Comparison of ENCODE assay signal across 22 cellular contexts in the genomic region with DNA sequence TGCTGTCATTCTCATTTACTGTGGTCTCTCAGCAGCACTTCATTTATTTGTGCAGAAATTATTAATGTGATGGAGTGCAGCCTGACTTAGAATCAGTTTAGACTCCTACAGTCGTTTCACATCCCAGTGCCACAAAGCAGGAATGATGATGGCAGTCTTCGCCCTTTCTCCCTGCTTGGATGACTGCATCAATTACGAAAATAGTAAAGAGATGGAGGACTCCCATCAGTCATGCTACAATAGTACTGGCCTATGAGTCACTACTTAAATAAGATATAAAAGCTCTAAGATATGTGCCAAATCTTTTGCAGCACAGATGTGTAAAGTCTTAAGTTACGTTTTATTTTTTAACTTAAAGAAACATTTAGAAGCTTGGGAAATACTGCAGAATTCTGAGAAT.
A peak's percentile ranks its signal among the peaks of the same experiment; 100 is the strongest.
DNase-seq lines count a peak whose midpoint lies in the region; ATAC-seq and TF ChIP-seq lines count a peak whose summit lies in the region.
"Had no signal": no experiment of that assay in that cellular context is flagged by ENCODE, and none has a peak within 500 bp of the region (broad histone marks: within the 10 kb centered on the region; RNA-seq: fewer than 3 reads in every experiment).

No MANE protein-coding gene starts in this region.

- no peak overlapping the region for H3K27ac Mint-ChIP-seq in glutamatergic neuron (ENCODE audit: unreplicated experiment)
- no peak overlapping the region for H3K27ac Mint-ChIP-seq in activated CD8-positive, alpha-beta T cell treated with anti-CD3 and anti-CD28 coated beads for 36 hours
- H3K27ac Mint-ChIP-seq: activated CD8-positive, alpha-beta T cell treated with anti-CD3 and anti-CD28 coated beads, Interleukin-2, amount 10 ng/mL, durations not matched to agents 7 days and 5 days; activated naive CD8-positive, alpha-beta T cell treated with anti-CD3 and anti-CD28 coated beads, Interleukin-2, amount 50 U/mL, for 24 hours; stimulated activated naive B cell treated with anti-CD40 and anti-IgM and Interleukin-4, amounts not matched to agents 10 μg/mL and 1 μg/mL and 100 μg/mL, for 72 hours had no signal

- no peak for ATAC-seq in foreskin keratinocyte
- ATAC-seq in activated CD8-positive, alpha-beta T cell treated with anti-CD3 and anti-CD28 coated beads for 36 hours, result no peak
- ATAC-seq: activated CD8-positive, alpha-beta T cell treated with anti-CD3 and anti-CD28 coated beads, Interleukin-2, amount 10 ng/mL, durations not matched to agents 7 days and 5 days; activated naive CD8-positive, alpha-beta T cell treated with anti-CD3 and anti-CD28 coated beads, Interleukin-2, amount 50 U/mL, for 24 hours; HepG2; stimulated activated naive B cell treated with anti-CD40 and anti-IgM and Interleukin-4, amounts not matched to agents 10 μg/mL and 1 μg/mL and 100 μg/mL, for 72 hours had no signal

- H2AFZ ChIP-seq in hepatocyte, result no peak overlapping the region

- H4K20me1 ChIP-seq in hepatocyte (ENCODE audit: insufficient read depth, poor library complexity, severe bottlenecking), result no peaks in the 10 kb centered on the region

- TF ChIP-seq CTCF in foreskin keratinocyte (conservative IDR thresholded peaks at IDR 0.05), result no peak
- TF ChIP-seq CTCF in glutamatergic neuron (IDR thresholded peaks at IDR 0.05; ENCODE audit: partially characterized antibody, unreplicated experiment), result no peak
- TF ChIP-seq CTCF in hepatocyte (IDR thresholded peaks at IDR 0.05; ENCODE audit: poor library complexity), result no peak
- no peak for TF ChIP-seq CTCF in activated CD8-positive, alpha-beta T cell treated with anti-CD3 and anti-CD28 coated beads for 36 hours (IDR thresholded peaks at IDR 0.05)

- no peak overlapping the region for H3K4me2 ChIP-seq in hepatocyte

- peaks cover 1% of the 10 kb centered on the region for H3K4me1 Mint-ChIP-seq in glutamatergic neuron (ENCODE audit: low read depth, unreplicated experiment)
- H3K4me1 Mint-ChIP-seq in activated CD8-positive, alpha-beta T cell treated with anti-CD3 and anti-CD28 coated beads for 36 hours (ENCODE audit: low read depth), result no peaks in the 10 kb centered on the region
- H3K4me1 Mint-ChIP-seq: activated naive CD8-positive, alpha-beta T cell treated with anti-CD3 and anti-CD28 coated beads, Interleukin-2, amount 50 U/mL, for 24 hours; stimulated activated naive B cell treated with anti-CD40 and anti-IgM and Interleukin-4, amounts not matched to agents 10 μg/mL and 1 μg/mL and 100 μg/mL, for 72 hours had no signal

- H3K9me3 ChIP-seq in hepatocyte (ENCODE audit: low read depth), result no peaks in the 10 kb centered on the region
- H3K9me3 ChIP-seq: colonic mucosa, upper lobe of left lung had no signal

- no peaks in the 10 kb centered on the region for H3K36me3 ChIP-seq in hepatocyte (replicated peaks; ENCODE audit: insufficient read depth, low read depth)
- H3K36me3 ChIP-seq: colonic mucosa, upper lobe of left lung had no signal

- H3K27me3 Mint-ChIP-seq in glutamatergic neuron (ENCODE audit: unreplicated experiment), result no peaks in the 10 kb centered on the region
- H3K27me3 Mint-ChIP-seq in activated CD8-positive, alpha-beta T cell treated with anti-CD3 and anti-CD28 coated beads for 36 hours, result no peaks in the 10 kb centered on the region
- H3K27me3 Mint-ChIP-seq: activated naive CD8-positive, alpha-beta T cell treated with anti-CD3 and anti-CD28 coated beads, Interleukin-2, amount 50 U/mL, for 24 hours; stimulated activated naive B cell treated with anti-CD40 and anti-IgM and Interleukin-4, amounts not matched to agents 10 μg/mL and 1 μg/mL and 100 μg/mL, for 72 hours had no signal

- no peaks in the 10 kb centered on the region for H3K36me3 Mint-ChIP-seq in glutamatergic neuron (ENCODE audit: unreplicated experiment)
- H3K36me3 Mint-ChIP-seq in activated CD8-positive, alpha-beta T cell treated with anti-CD3 and anti-CD28 coated beads for 36 hours (ENCODE audit: low read depth), result no peaks in the 10 kb centered on the region
- H3K36me3 Mint-ChIP-seq: stimulated activated naive B cell treated with anti-CD40 and anti-IgM and Interleukin-4, amounts not matched to agents 10 μg/mL and 1 μg/mL and 100 μg/mL, for 72 hours had no signal

- no peak overlapping the region for H3K27ac ChIP-seq in foreskin keratinocyte
- H3K27ac ChIP-seq in hepatocyte, result no peak overlapping the region
- H3K27ac ChIP-seq: colonic mucosa, upper lobe of left lung, VCaP had no signal

- no peaks in the 10 kb centered on the region for H3K79me2 ChIP-seq in hepatocyte

- CTCF ChIA-PET in activated CD8-positive, alpha-beta T cell treated with anti-CD3 and anti-CD28 coated beads for 36 hours (lab: Charles Lee), result no interaction called here

- 67% methylated on average over 4 of the region's 4 CpGs for WGBS in hepatocyte (ENCODE audit: low lambda C conversion rate, missing lambda C conversion rate)

- POLR2A ChIA-PET in activated CD8-positive, alpha-beta T cell treated with anti-CD3 and anti-CD28 coated beads for 36 hours (lab: Charles Lee), result interaction anchor here (0.6 kb wide), 1 partner anchor 44 kb away, joined by 4 read pairs; no protein-coding TSS in a partner anchor

- no peak overlapping the region for H3K4me3 ChIP-seq in hepatocyte
- H3K4me3 ChIP-seq: colonic mucosa, upper lobe of left lung had no signal

- intact Hi-C loops in activated CD8-positive, alpha-beta T cell treated with anti-CD3 and anti-CD28 coated beads for 36 hours (cut with micrococcal nuclease), result no loop called here

- no peak overlapping the region for H3K4me3 Mint-ChIP-seq in glutamatergic neuron (ENCODE audit: unreplicated experiment)
- H3K4me3 Mint-ChIP-seq in activated CD8-positive, alpha-beta T cell treated with anti-CD3 and anti-CD28 coated beads for 36 hours, result no peak overlapping the region
- H3K4me3 Mint-ChIP-seq: activated CD8-positive, alpha-beta T cell treated with anti-CD3 and anti-CD28 coated beads, Interleukin-2, amount 10 ng/mL, durations not matched to agents 7 days and 5 days; activated naive CD8-positive, alpha-beta T cell treated with anti-CD3 and anti-CD28 coated beads, Interleukin-2, amount 50 U/mL, for 24 hours; nephron; stimulated activated naive B cell treated with anti-CD40 and anti-IgM and Interleukin-4, amounts not matched to agents 10 μg/mL and 1 μg/mL and 100 μg/mL, for 72 hours had no signal

- H3K4me1 ChIP-seq in foreskin keratinocyte (no peaks in the 10 kb centered on the region), hepatocyte (ENCODE audit: insufficient read depth) (peaks cover 13% of the 10 kb centered on the region)
- H3K4me1 ChIP-seq: colonic mucosa, upper lobe of left lung had no signal

- DNase-seq in NCI-H460 (ENCODE audit: extremely low read depth, low read depth) (peak; percentile 84), brain pericyte (ENCODE audit: low read depth, low spot score) (peak; percentile 10), glomerular visceral epithelial cell (ENCODE audit: extremely low spot score) (peak; percentile 32), superior temporal gyrus (ENCODE audit: extremely low spot score) (peak; percentile 62), foreskin keratinocyte (no peak), glutamatergic neuron (no peak), hepatocyte (ENCODE audit: low spot score) (no peak)
- DNase-seq in activated CD8-positive, alpha-beta T cell treated with anti-CD3 and anti-CD28 coated beads for 36 hours, result no peak
- DNase-seq: activated CD8-positive, alpha-beta T cell treated with anti-CD3 and anti-CD28 coated beads, Interleukin-2, amount 10 ng/mL, durations not matched to agents 7 days and 5 days; activated naive CD8-positive, alpha-beta T cell treated with anti-CD3 and anti-CD28 coated beads, Interleukin-2, amount 50 U/mL, for 24 hours; C1 segment of cervical spinal cord; colonic mucosa; hippocampal formation; mesenchymal stem cell; NCI-H1694 treated with DMSO at 0.1 percent for 48 hours; NCI-H2227 treated with DMSO at 0.1 percent for 48 hours; stimulated activated naive B cell treated with anti-CD40 and anti-IgM and Interleukin-4, amounts not matched to agents 10 μg/mL and 1 μg/mL and 100 μg/mL, for 72 hours; T-helper 1 cell; upper lobe of left lung had no signal

- H3K27me3 ChIP-seq in foreskin keratinocyte, result no peaks in the 10 kb centered on the region
- no peaks in the 10 kb centered on the region for H3K27me3 ChIP-seq in hepatocyte
- H3K27me3 ChIP-seq: colonic mucosa, upper lobe of left lung had no signal

- H3K9me2 ChIP-seq in hepatocyte (replicated peaks; ENCODE audit: insufficient read depth), result no peaks in the 10 kb centered on the region

- H3K9me3 Mint-ChIP-seq in glutamatergic neuron (ENCODE audit: unreplicated experiment), result no peaks in the 10 kb centered on the region
- H3K9me3 Mint-ChIP-seq in activated CD8-positive, alpha-beta T cell treated with anti-CD3 and anti-CD28 coated beads for 36 hours, result no peaks in the 10 kb centered on the region
- H3K9me3 Mint-ChIP-seq: activated naive CD8-positive, alpha-beta T cell treated with anti-CD3 and anti-CD28 coated beads, Interleukin-2, amount 50 U/mL, for 24 hours; nephron had no signal

Comparison
In these comparisons a context has a peak if more than half of its experiments do, and no peak if none do; other contexts are left out.
1. DNase-seq: peak in NCI-H460 (single experiment), brain pericyte (single experiment), glomerular visceral epithelial cell (single experiment) and superior temporal gyrus (single experiment); none in foreskin keratinocyte (0 of 2), glutamatergic neuron (single experiment), hepatocyte (single experiment) and activated CD8-positive, alpha-beta T cell treated with anti-CD3 and anti-CD28 coated beads for 36 hours (single experiment).